Comparison of ENCODE assay signal across 15 cellular contexts in genomic region chr1:235051521-235051920, GRCh38.
DNase-seq lines count a peak whose midpoint lies in the region; ATAC-seq and TF ChIP-seq lines count a peak whose summit lies in the region.
"Had no signal": no experiment of that assay in that cellular context is flagged by ENCODE, and none has a peak within 500 bp of the region (broad histone marks: within the 10 kb centered on the region; RNA-seq: fewer than 3 reads in every experiment).

No MANE protein-coding gene starts in this region.

- WGBS in IMR-90 (ENCODE audit: extremely low coverage in 2 of 2, insufficient read length in 1 of 2), 2 experiments = 88% methylated on average over 1 of the region's 3 CpGs; no CpG with 5 or more reads in 1 of the 2 experiments

- 0 out of 3 replicates have a peak overlapping the region, but pooled peaks have one; percentile 22 for H2BK15ac ChIP-seq in IMR-90 (ENCODE audit: low read depth, low read length)

- CTCF ChIA-PET in IMR-90 (lab: Yijun Ruan, JAX) = no interaction called here

- H4K8ac ChIP-seq in IMR-90 (ENCODE audit: low read depth in 2 of 2, low read length in 2 of 2) = no peak overlapping the region

- DNase-seq in NCI-H345 (lab: John Stamatoyannopoulos, UW) = peak; percentile 52
- DNase-seq in NCI-H345 treated with DMSO at 0.1 percent for 48 hours (lab: John Stamatoyannopoulos, UW; ENCODE audit: unreplicated experiment) = no peak
- no peak for DNase-seq in IMR-90
- no peak for DNase-seq in ascending aorta (ENCODE audit: low spot score in 2 of 2)
- DNase-seq in posterior vena cava (ENCODE audit: low spot score) = peak; percentile 25
- DNase-seq in HCEC 1CT = no peak
- DNase-seq: activated CD4-positive, CD25-positive, alpha-beta regulatory T cell treated with anti-CD3 and anti-CD28 coated beads, Interleukin-2, amount 50 U/mL, for 72 hours; Calu3; PC-3; small intestine; stimulated activated naive CD8-positive, alpha-beta T cell treated with anti-CD3 and anti-CD28 coated beads, Interleukin-15, amount 100 ng/mL, for 72 hours; T-cell had no signal

- H2AK9ac ChIP-seq in IMR-90 (replicated peaks; ENCODE audit: low read depth, low read length, poor library complexity) = no peak overlapping the region

- intact Hi-C loops in IMR-90 (cut with micrococcal nuclease) = no loop called here
- intact Hi-C loops in ascending aorta (cut with DNase I) = loop anchor here (1.0 kb wide), 1 partner anchor 14 kb away; no protein-coding TSS in a partner anchor
- intact Hi-C loops in posterior vena cava (cut with DNase I) = no loop called here

- peak overlapping the region; percentile 77; the same call in 1 of the 2 replicates for H3K14ac ChIP-seq in IMR-90 (replicated peaks; ENCODE audit: low read depth, low read length)

- H3K9me3 ChIP-seq in IMR-90 (ENCODE audit: control insufficient read depth, insufficient read depth, low read length) (no peaks in the 10 kb centered on the region), ascending aorta (no peaks in the 10 kb centered on the region)
- H3K9me3 ChIP-seq: MG63 had no signal

- in situ Hi-C loops in IMR-90 (cut with MboI; ENCODE audit: low sequenced_read_pairs) = no loop called here

- H3K4me1 ChIP-seq in IMR-90 (ENCODE audit: control insufficient read depth, insufficient read depth, low read length) (peaks cover 21% of the 10 kb centered on the region), ascending aorta (peaks cover 9 to 46% of the 10 kb centered on the region in 2 donors)

- peak overlapping the region; percentile 24; the same call in 1 of the 2 replicates for H3K4ac ChIP-seq in IMR-90 (ENCODE audit: low read depth, low read length)

- no peak overlapping the region for H2BK5ac ChIP-seq in IMR-90 (ENCODE audit: low read depth, low read length, poor library complexity, severe bottlenecking)

- peaks cover 14% of the 10 kb centered on the region for H3K9me1 ChIP-seq in IMR-90 (ENCODE audit: insufficient read depth, low read length)

- no peak overlapping the region for H3K23ac ChIP-seq in IMR-90 (ENCODE audit: low read depth, low read length)

- no peak overlapping the region for H3K9ac ChIP-seq in IMR-90 (ENCODE audit: low read depth, low read length)

- H2BK120ac ChIP-seq in IMR-90 (ENCODE audit: low read depth, low read length) = 0 out of 2 replicates have a peak overlapping the region, but pooled peaks have one; percentile 72

- no peak for TF ChIP-seq CTCF in IMR-90 (conservative IDR thresholded peaks at IDR 0.05; ENCODE audit: low read depth, low read length)
- no peak for TF ChIP-seq CTCF in ascending aorta (IDR thresholded peaks at IDR 0.05)

- H3K27me3 ChIP-seq in IMR-90 (ENCODE audit: control insufficient read depth, insufficient read depth, low read length) (no peaks in the 10 kb centered on the region), ascending aorta (no peaks in the 10 kb centered on the region)
- H3K27me3 ChIP-seq: MG63 had no signal

- no peak for TF ChIP-seq POLR2A in IMR-90 (IDR thresholded peaks at IDR 0.05; ENCODE audit: low read depth, low read length)

- ATAC-seq in IMR-90 (ENCODE audit: low read depth) = no peak
- no peak for ATAC-seq in GM19328 (IDR thresholded peaks at IDR 0.05; ENCODE audit: unreplicated experiment)
- ATAC-seq in HG02763 (IDR thresholded peaks at IDR 0.05; ENCODE audit: unreplicated experiment) = no peak
- ATAC-seq: PC-3, T-cell had no signal

- no peak overlapping the region for H3K56ac ChIP-seq in IMR-90 (ENCODE audit: extremely low read depth, insufficient read depth, low read length)

- H4K20me1 ChIP-seq in IMR-90 (ENCODE audit: insufficient read depth, low read length) = no peaks in the 10 kb centered on the region

- no peak overlapping the region for H4K91ac ChIP-seq in IMR-90 (ENCODE audit: insufficient read depth, low read depth, low read length)

- H4K5ac ChIP-seq in IMR-90 (ENCODE audit: low read depth, low read length) = 0 out of 2 replicates have a peak overlapping the region, but pooled peaks have one; percentile 11

- H2AFZ ChIP-seq in IMR-90 (replicated peaks; ENCODE audit: low read length, poor library complexity) = no peak overlapping the region

- H2AK5ac ChIP-seq in IMR-90 (ENCODE audit: low read depth, low read length) = peak overlapping the region; percentile 43; the same call in 1 of the 2 replicates

- peak overlapping the region; percentile 6; the same call in 1 of the 2 replicates for H3K18ac ChIP-seq in IMR-90 (ENCODE audit: low read depth, low read length)

- no peak overlapping the region for H3K27ac ChIP-seq in IMR-90 (ENCODE audit: insufficient read depth, low read length)
- H3K27ac ChIP-seq in ascending aorta = peak overlapping the region; percentile 62 to 85

- no peak overlapping the region for H3K4me2 ChIP-seq in IMR-90 (ENCODE audit: low read depth, low read length)

- H3K79me1 ChIP-seq in IMR-90 (ENCODE audit: low read depth in 1 of 2, low read length in 2 of 2) = no peaks in the 10 kb centered on the region

- H3K4me3 ChIP-seq in IMR-90 (ENCODE audit: insufficient read depth, low read depth, low read length) = no peak overlapping the region
- H3K4me3 ChIP-seq in ascending aorta = no peak overlapping the region
- H3K4me3 ChIP-seq: MG63 had no signal

- dilution Hi-C loops in IMR-90 (cut with HindIII; ENCODE audit: low sequenced_read_pairs, unreplicated experiment) = no loop called here

- TF ChIP-seq RAD21 in IMR-90 (IDR thresholded peaks at IDR 0.05; ENCODE audit: low read length) = no peak

- H2BK20ac ChIP-seq in IMR-90 (ENCODE audit: low read depth, low read length) = peak overlapping the region; percentile 72

- POLR2A ChIA-PET in IMR-90 (lab: Charles Lee; ENCODE audit: unreplicated experiment) = no interaction called here

- BruUV-seq in IMR-90 (replicated peaks; lab: Mats Ljungman, UMichigan) = no TSS peak

- no peaks in the 10 kb centered on the region for H3K36me3 ChIP-seq in IMR-90 (ENCODE audit: control insufficient read depth, insufficient read depth, low read length)
- H3K36me3 ChIP-seq in ascending aorta = no peaks in the 10 kb centered on the region
- H3K36me3 ChIP-seq: MG63 had no signal

TF ChIP-seq in IMR-90, 13 proteins besides CTCF, POLR2A, EP300 and RAD21:
- no peak for TF ChIP-seq FOS (IDR thresholded peaks at IDR 0.05; ENCODE audit: low read depth, low read length)
- TF ChIP-seq MXI1 (IDR thresholded peaks at IDR 0.05; ENCODE audit: borderline replicate concordance, low read depth, low read length) = no peak
- TF ChIP-seq CHD1 (IDR thresholded peaks at IDR 0.05; ENCODE audit: low read depth, low read length) = no peak
- no peak for TF ChIP-seq MAFK (IDR thresholded peaks at IDR 0.05; ENCODE audit: low read depth, low read length)
- no peak for TF ChIP-seq BHLHE40 (IDR thresholded peaks at IDR 0.05; ENCODE audit: low read depth, low read length)
- TF ChIP-seq, protein P1, sequence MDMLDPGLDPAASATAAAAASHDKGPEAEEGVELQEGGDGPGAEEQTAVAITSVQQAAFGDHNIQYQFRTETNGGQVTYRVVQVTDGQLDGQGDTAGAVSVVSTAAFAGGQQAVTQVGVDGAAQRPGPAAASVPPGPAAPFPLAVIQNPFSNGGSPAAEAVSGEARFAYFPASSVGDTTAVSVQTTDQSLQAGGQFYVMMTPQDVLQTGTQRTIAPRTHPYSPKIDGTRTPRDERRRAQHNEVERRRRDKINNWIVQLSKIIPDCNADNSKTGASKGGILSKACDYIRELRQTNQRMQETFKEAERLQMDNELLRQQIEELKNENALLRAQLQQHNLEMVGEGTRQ (IDR thresholded peaks at IDR 0.05; ENCODE audit: low read depth, low read length) = no peak
- TF ChIP-seq RFX5 (IDR thresholded peaks at IDR 0.05; ENCODE audit: low read depth, low read length) = no peak
- TF ChIP-seq, protein P2, sequence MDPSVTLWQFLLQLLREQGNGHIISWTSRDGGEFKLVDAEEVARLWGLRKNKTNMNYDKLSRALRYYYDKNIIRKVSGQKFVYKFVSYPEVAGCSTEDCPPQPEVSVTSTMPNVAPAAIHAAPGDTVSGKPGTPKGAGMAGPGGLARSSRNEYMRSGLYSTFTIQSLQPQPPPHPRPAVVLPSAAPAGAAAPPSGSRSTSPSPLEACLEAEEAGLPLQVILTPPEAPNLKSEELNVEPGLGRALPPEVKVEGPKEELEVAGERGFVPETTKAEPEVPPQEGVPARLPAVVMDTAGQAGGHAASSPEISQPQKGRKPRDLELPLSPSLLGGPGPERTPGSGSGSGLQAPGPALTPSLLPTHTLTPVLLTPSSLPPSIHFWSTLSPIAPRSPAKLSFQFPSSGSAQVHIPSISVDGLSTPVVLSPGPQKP (IDR thresholded peaks at IDR 0.05; ENCODE audit: borderline replicate concordance, low read depth, low read length) = no peak
- TF ChIP-seq CEBPB (IDR thresholded peaks at IDR 0.05; ENCODE audit: low read depth, low read length) = no peak
- no peak for TF ChIP-seq RCOR1 (IDR thresholded peaks at IDR 0.05; ENCODE audit: insufficient replicate concordance, low read length)
- TF ChIP-seq MAZ (IDR thresholded peaks at IDR 0.05; ENCODE audit: borderline replicate concordance, low read depth, low read length) = no peak

Comparison
In these comparisons a context has a peak if more than half of its experiments do, and no peak if none do; other contexts are left out.
1. DNase-seq: peak in NCI-H345 (single experiment) and posterior vena cava (single experiment); none in NCI-H345 treated with DMSO at 0.1 percent for 48 hours (single experiment), IMR-90 (single experiment), ascending aorta (0 of 2) and HCEC 1CT (single experiment).